2 cellular contexts compared by ENCODE assay signal in genomic region chr11:108125126-108125525, GRCh38.
TF ChIP-seq lines count a peak whose summit lies in the region.

No MANE protein-coding gene starts in this region.

TF ChIP-seq in SK-N-SH, 30 proteins besides CTCF, POLR2A, EP300 and RAD21 (continued from another document):
- TF ChIP-seq PBX3 (IDR thresholded peaks at IDR 0.05) (no peak), GATA2 (CRISPR knock-in tag; IDR thresholded peaks at IDR 0.05) (peak; percentile 55)

TF ChIP-seq in SK-N-SH treated with all-trans-retinoic acid at 6 μM for 48 hours, 23 proteins besides CTCF, POLR2A, EP300 and RAD21 (continued from another document):
- no peak for TF ChIP-seq TCF4 (CRISPR knock-in tag; IDR thresholded peaks at IDR 0.05; ENCODE audit: borderline replicate concordance)
- no peak for TF ChIP-seq ZNF8 (CRISPR knock-in tag; IDR thresholded peaks at IDR 0.05)
- no peak for TF ChIP-seq POU6F1 (CRISPR knock-in tag; IDR thresholded peaks at IDR 0.05; ENCODE audit: borderline replicate concordance, low read depth)
- no peak for TF ChIP-seq ZNF565 (CRISPR knock-in tag; conservative IDR thresholded peaks at IDR 0.05; ENCODE audit: low read depth)
- TF ChIP-seq BACH2 (CRISPR knock-in tag; IDR thresholded peaks at IDR 0.05; ENCODE audit: borderline replicate concordance): no peak
- no peak for TF ChIP-seq SNAI2 (CRISPR knock-in tag; IDR thresholded peaks at IDR 0.05)
- TF ChIP-seq PATZ1 (CRISPR knock-in tag; IDR thresholded peaks at IDR 0.05; ENCODE audit: borderline replicate concordance): no peak
- no peak for TF ChIP-seq PPARA (CRISPR knock-in tag; IDR thresholded peaks at IDR 0.05; ENCODE audit: borderline replicate concordance)
- no peak for TF ChIP-seq CSRNP3 (CRISPR knock-in tag; IDR thresholded peaks at IDR 0.05)
- TF ChIP-seq RARB (CRISPR knock-in tag; IDR thresholded peaks at IDR 0.05): no peak
- TF ChIP-seq ZNF70 (CRISPR knock-in tag; IDR thresholded peaks at IDR 0.05): no peak
- TF ChIP-seq ISL1 (CRISPR knock-in tag; IDR thresholded peaks at IDR 0.05): no peak
- no peak for TF ChIP-seq ZFP30 (CRISPR knock-in tag; IDR thresholded peaks at IDR 0.05)
- TF ChIP-seq ZFP3 (CRISPR knock-in tag; IDR thresholded peaks at IDR 0.05): no peak
- no peak for TF ChIP-seq ZC3H10 (CRISPR knock-in tag; IDR thresholded peaks at IDR 0.05)
- no peak for TF ChIP-seq TOX (CRISPR knock-in tag; IDR thresholded peaks at IDR 0.05; ENCODE audit: borderline replicate concordance)
- TF ChIP-seq ARNTL (CRISPR knock-in tag; IDR thresholded peaks at IDR 0.05; ENCODE audit: borderline replicate concordance, low read depth): no peak
